13 cellular contexts compared by ENCODE assay signal in the genomic region with DNA sequence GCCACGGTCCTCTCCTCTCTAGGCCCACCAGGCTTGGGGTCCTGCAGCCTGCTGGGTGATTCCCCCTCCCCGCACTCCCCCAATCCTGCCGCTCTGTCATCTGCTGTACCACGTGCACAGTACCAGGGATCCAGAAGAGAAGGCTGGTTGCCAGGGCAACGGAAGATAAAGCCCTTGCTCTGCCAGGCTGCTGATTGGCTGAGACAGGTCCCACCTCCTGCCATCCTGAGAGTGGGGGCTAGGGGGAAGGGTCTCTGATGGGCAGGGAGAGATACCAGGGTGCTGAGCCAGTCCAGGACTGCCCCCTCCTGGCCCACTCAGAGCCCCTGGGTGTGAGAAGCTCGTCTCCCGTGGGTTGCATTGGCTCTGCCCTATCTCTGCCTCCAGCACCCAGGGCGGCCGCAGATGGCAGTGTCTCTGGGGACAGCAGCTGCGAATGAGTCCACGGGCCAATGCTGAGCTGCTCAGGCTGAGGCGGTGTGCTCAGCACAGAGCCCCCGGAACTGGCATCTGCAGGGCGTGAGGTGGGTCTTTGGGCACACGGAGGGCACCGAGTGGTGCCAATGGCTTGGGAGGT.
DNase-seq lines count a peak whose midpoint lies in the region; ATAC-seq and TF ChIP-seq lines count a peak whose summit lies in the region.
"Had no signal": no experiment of that assay in that cellular context is flagged by ENCODE, and none has a peak within 500 bp of the region (broad histone marks: within the 10 kb centered on the region; RNA-seq: fewer than 3 reads in every experiment).

Gene SMIM45 (plus strand): TSS at position 253 of the 577 bp plus-strand sequence.

- no peaks in the 10 kb centered on the region for H3K36me3 ChIP-seq in OCI-LY1 (ENCODE audit: insufficient read depth, low read length)
- H3K36me3 ChIP-seq: colonic mucosa had no signal

- no peaks in the 10 kb centered on the region for H3K27me3 ChIP-seq in OCI-LY1 (ENCODE audit: insufficient read depth, low read length)
- H3K27me3 ChIP-seq: colonic mucosa, foreskin keratinocyte had no signal

- no peaks in the 10 kb centered on the region for H4K20me1 ChIP-seq in OCI-LY1 (ENCODE audit: insufficient read depth, low read length)

- TF ChIP-seq CTCF in HFFc6 (IDR thresholded peaks at IDR 0.05) (peak; percentile 24; the same call in 1 of the 2 replicates), OCI-LY1 (IDR thresholded peaks at IDR 0.05; ENCODE audit: low read length) (peak; percentile 11; the same call in 1 of the 2 replicates)

- H3K4me1 ChIP-seq in OCI-LY1 (ENCODE audit: insufficient read depth, low read length, severe bottlenecking), result peaks cover 39% of the 10 kb centered on the region
- H3K4me1 ChIP-seq: colonic mucosa, foreskin keratinocyte had no signal

- no peak within 1 kb of the TSS for H3K4me3 ChIP-seq in OCI-LY1 (ENCODE audit: low read depth, low read length, poor library complexity, severe bottlenecking)
- H3K4me3 ChIP-seq: colonic mucosa had no signal

- H3K4me3 Mint-ChIP-seq in HFFc6, result no peak within 1 kb of the TSS
- H3K4me3 Mint-ChIP-seq in stimulated activated effector memory CD8-positive, alpha-beta T cell treated with anti-CD3 and anti-CD28 coated beads, Interleukin-12 subunit alpha, Interleukin-12 subunit beta, amount 100 ng/mL, for 72 hours, result no peak within 1 kb of the TSS
- no peak within 1 kb of the TSS for H3K4me3 Mint-ChIP-seq in naive thymus-derived CD8-positive, alpha-beta T cell
- H3K4me3 Mint-ChIP-seq: stimulated activated naive CD8-positive, alpha-beta T cell treated with anti-CD3 and anti-CD28 coated beads, Interleukin-15, amount 100 ng/mL, for 72 hours had no signal

- H3K4me1 Mint-ChIP-seq in HFFc6 (ENCODE audit: low read depth), result no peaks in the 10 kb centered on the region
- H3K4me1 Mint-ChIP-seq in stimulated activated effector memory CD8-positive, alpha-beta T cell treated with anti-CD3 and anti-CD28 coated beads, Interleukin-12 subunit alpha, Interleukin-12 subunit beta, amount 100 ng/mL, for 72 hours, result peaks cover 9% of the 10 kb centered on the region
- H3K4me1 Mint-ChIP-seq in naive thymus-derived CD8-positive, alpha-beta T cell, result peaks cover 0 to 11% (median 6%) of the 10 kb centered on the region in 4 donors

- no peaks in the 10 kb centered on the region for H3K9me2 ChIP-seq in OCI-LY1 (ENCODE audit: low read depth, low read length)

- H3K9ac ChIP-seq in OCI-LY1 (ENCODE audit: low read length), result no peak within 1 kb of the TSS

- no peaks in the 10 kb centered on the region for H3K79me2 ChIP-seq in OCI-LY1 (ENCODE audit: insufficient read depth, low read length)

- H3F3A ChIP-seq in OCI-LY1 (ENCODE audit: insufficient read depth, low read length), result no peaks in the 10 kb centered on the region

- DNase-seq in HFFc6 (no peak), head of caudate nucleus (peak; percentile 74 to 99 (median 92)), amniotic stem cell (lab: John Stamatoyannopoulos, UW) (no peak), A172 (ENCODE audit: low spot score) (no peak)
- no peak for DNase-seq in stimulated activated effector memory CD8-positive, alpha-beta T cell treated with anti-CD3 and anti-CD28 coated beads, Interleukin-12 subunit alpha, Interleukin-12 subunit beta, amount 100 ng/mL, for 72 hours (ENCODE audit: low spot score in 2 of 2)
- no peak for DNase-seq in naive thymus-derived CD8-positive, alpha-beta T cell
- DNase-seq: activated gamma-delta T cell treated with Interleukin-2 at 50 U/mL for 16 hours; colonic mucosa; foreskin keratinocyte; NCI-H2029 treated with DMSO at 0.1 percent for 48 hours; SHP77 treated with DMSO at 0.1 percent for 48 hours; stimulated activated naive CD8-positive, alpha-beta T cell treated with anti-CD3 and anti-CD28 coated beads, Interleukin-15, amount 100 ng/mL, for 72 hours had no signal

- no peaks in the 10 kb centered on the region for H3K9me3 Mint-ChIP-seq in HFFc6
- H3K9me3 Mint-ChIP-seq in stimulated activated effector memory CD8-positive, alpha-beta T cell treated with anti-CD3 and anti-CD28 coated beads, Interleukin-12 subunit alpha, Interleukin-12 subunit beta, amount 100 ng/mL, for 72 hours, result no peaks in the 10 kb centered on the region
- no peaks in the 10 kb centered on the region for H3K9me3 Mint-ChIP-seq in naive thymus-derived CD8-positive, alpha-beta T cell
- H3K9me3 Mint-ChIP-seq: stimulated activated naive CD8-positive, alpha-beta T cell treated with anti-CD3 and anti-CD28 coated beads, Interleukin-15, amount 100 ng/mL, for 72 hours had no signal

- no peak within 1 kb of the TSS for H3K27ac Mint-ChIP-seq in HFFc6
- H3K27ac Mint-ChIP-seq in stimulated activated effector memory CD8-positive, alpha-beta T cell treated with anti-CD3 and anti-CD28 coated beads, Interleukin-12 subunit alpha, Interleukin-12 subunit beta, amount 100 ng/mL, for 72 hours, result peak within 1 kb of the TSS; percentile 18
- H3K27ac Mint-ChIP-seq in naive thymus-derived CD8-positive, alpha-beta T cell, result peak within 1 kb of the TSS in 1 of 10 donors; percentile 26
- H3K27ac Mint-ChIP-seq: stimulated activated naive CD8-positive, alpha-beta T cell treated with anti-CD3 and anti-CD28 coated beads, Interleukin-15, amount 100 ng/mL, for 72 hours had no signal

- intact Hi-C loops in head of caudate nucleus (cut with DNase I), result no loop called here

- no peaks in the 10 kb centered on the region for H3K9me3 ChIP-seq in OCI-LY1 (ENCODE audit: low read length)
- H3K9me3 ChIP-seq: colonic mucosa had no signal

- H2AFZ ChIP-seq in OCI-LY1 (ENCODE audit: low read length), result no peak within 1 kb of the TSS

- no peak within 1 kb of the TSS for H3K4me2 ChIP-seq in OCI-LY1 (ENCODE audit: low read length)

- no peaks in the 10 kb centered on the region for H3K36me3 Mint-ChIP-seq in HFFc6 (ENCODE audit: low read depth)
- peaks cover under 1% of the 10 kb centered on the region for H3K36me3 Mint-ChIP-seq in stimulated activated effector memory CD8-positive, alpha-beta T cell treated with anti-CD3 and anti-CD28 coated beads, Interleukin-12 subunit alpha, Interleukin-12 subunit beta, amount 100 ng/mL, for 72 hours
- no peaks in the 10 kb centered on the region for H3K36me3 Mint-ChIP-seq in naive thymus-derived CD8-positive, alpha-beta T cell

- H3K27ac ChIP-seq in OCI-LY1 (ENCODE audit: low read depth, low read length, poor library complexity, severe bottlenecking), result no peak within 1 kb of the TSS
- H3K27ac ChIP-seq: colonic mucosa, foreskin keratinocyte had no signal

- POLR2A ChIA-PET in naive thymus-derived CD8-positive, alpha-beta T cell (lab: Charles Lee), result interaction anchor here (0.6 kb wide), 1 partner anchor 167 kb away, joined by 3 read pairs; no protein-coding TSS in a partner anchor

- H3K27me3 Mint-ChIP-seq in HFFc6 (ENCODE audit: insufficient read depth), result peaks cover 2% of the 10 kb centered on the region
- peaks cover 0 to 3% (median 0%) of the 10 kb centered on the region in 5 donors for H3K27me3 Mint-ChIP-seq in naive thymus-derived CD8-positive, alpha-beta T cell
- H3K27me3 Mint-ChIP-seq: stimulated activated naive CD8-positive, alpha-beta T cell treated with anti-CD3 and anti-CD28 coated beads, Interleukin-15, amount 100 ng/mL, for 72 hours had no signal

- ATAC-seq in stimulated activated effector memory CD8-positive, alpha-beta T cell treated with anti-CD3 and anti-CD28 coated beads, Interleukin-12 subunit alpha, Interleukin-12 subunit beta, amount 100 ng/mL, for 72 hours, result peak; percentile 20
- no peak for ATAC-seq in naive thymus-derived CD8-positive, alpha-beta T cell
- ATAC-seq: foreskin keratinocyte; stimulated activated naive CD8-positive, alpha-beta T cell treated with anti-CD3 and anti-CD28 coated beads, Interleukin-15, amount 100 ng/mL, for 72 hours had no signal

Comparison
In these comparisons a context has a peak if more than half of its experiments do, and no peak if none do; other contexts are left out.
1. DNase-seq: peak in head of caudate nucleus (42 of 42); none in HFFc6 (single experiment), stimulated activated effector memory CD8-positive, alpha-beta T cell treated with anti-CD3 and anti-CD28 coated beads, Interleukin-12 subunit alpha, Interleukin-12 subunit beta, amount 100 ng/mL, for 72 hours (0 of 2), amniotic stem cell (single experiment), naive thymus-derived CD8-positive, alpha-beta T cell (0 of 10) and A172 (single experiment).